In the genomic region with DNA sequence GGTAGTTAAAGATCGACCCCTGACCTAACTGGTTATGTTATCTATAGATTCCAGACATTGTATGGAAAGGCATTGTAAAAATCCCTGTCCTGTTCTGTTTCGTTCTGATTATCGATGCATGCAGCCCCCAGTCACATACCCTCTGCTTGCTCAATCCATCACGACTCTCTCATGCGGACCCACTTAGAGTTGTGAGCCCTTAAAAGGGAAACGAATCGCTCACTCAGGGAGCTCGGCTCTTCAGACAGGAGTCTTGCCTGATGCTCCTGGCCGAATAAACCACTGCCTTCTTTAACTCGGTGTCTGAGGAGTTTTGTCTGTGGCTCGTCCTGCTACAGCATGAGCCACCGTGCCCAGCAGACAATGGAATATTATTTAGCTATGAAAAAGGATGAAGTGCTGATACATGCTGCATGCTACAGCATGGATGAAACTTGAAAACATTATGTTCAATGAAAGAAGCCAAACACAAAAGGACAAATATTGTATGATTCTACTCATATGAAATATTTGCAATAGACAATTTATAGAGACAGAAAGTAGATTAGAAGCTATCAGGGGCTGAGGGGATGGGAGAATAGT, we compare ENCODE assay signal across 11 cellular contexts. TPM values are rescaled to one million over a fixed set of nuclear protein-coding genes. Genes with fewer than 3 reads are reported as not detected.
A peak's percentile ranks its signal among the peaks of the same experiment; 100 is the strongest.
DNase-seq lines count a peak whose midpoint lies in the region; ATAC-seq and TF ChIP-seq lines count a peak whose summit lies in the region.
"Had no signal": no experiment of that assay in that cellular context is flagged by ENCODE, and none has a peak within 500 bp of the region (broad histone marks: within the 10 kb centered on the region; RNA-seq: fewer than 3 reads in every experiment).

No MANE protein-coding gene starts in this region.

- H3K9me3 Mint-ChIP-seq in activated CD4-positive, alpha-beta T cell treated with anti-CD3 and anti-CD28 coated beads, Interleukin-2, amount 10 ng/mL, durations not matched to agents 7 days and 5 days, result no peaks in the 10 kb centered on the region
- no peaks in the 10 kb centered on the region for H3K9me3 Mint-ChIP-seq in T-cell
- H3K9me3 Mint-ChIP-seq in glutamatergic neuron (ENCODE audit: unreplicated experiment), result peaks cover 4% of the 10 kb centered on the region
- H3K9me3 Mint-ChIP-seq in stimulated activated naive CD8-positive, alpha-beta T cell treated with anti-CD3 and anti-CD28 coated beads, Interleukin-15, amount 100 ng/mL, for 72 hours, result no peaks in the 10 kb centered on the region

- no peak for ATAC-seq in T-cell (replicated peaks in 1 of 4)
- ATAC-seq in stimulated activated naive CD8-positive, alpha-beta T cell treated with anti-CD3 and anti-CD28 coated beads, Interleukin-15, amount 100 ng/mL, for 72 hours, result no peak

- H3K4me3 Mint-ChIP-seq in activated CD4-positive, alpha-beta T cell treated with anti-CD3 and anti-CD28 coated beads, Interleukin-2, amount 10 ng/mL, durations not matched to agents 7 days and 5 days, result peak overlapping the region; percentile 71
- H3K4me3 Mint-ChIP-seq in T-cell (peak overlapping the region; percentile 59 to 78 (median 78)), glutamatergic neuron (ENCODE audit: unreplicated experiment) (peak overlapping the region; percentile 63)
- peak overlapping the region; percentile 87 to 89 for H3K4me3 Mint-ChIP-seq in stimulated activated naive CD8-positive, alpha-beta T cell treated with anti-CD3 and anti-CD28 coated beads, Interleukin-15, amount 100 ng/mL, for 72 hours

- CTCF ChIA-PET in activated CD4-positive, alpha-beta T cell treated with anti-CD3 and anti-CD28 coated beads, Interleukin-2, amount 10 ng/mL, durations not matched to agents 7 days and 5 days (lab: Charles Lee), result interaction anchor here (0.6 to 9.1 kb wide), 35 partner anchors 9 to 274 kb away, joined by 3 to 89 read pairs (median 4); a partner anchor contains a TSS
- CTCF ChIA-PET in T-cell (lab: Charles Lee), result interaction anchor here (0.5 to 2.4 kb wide), 26 partner anchors 10 to 792 kb away, joined by 3 to 59 read pairs (median 4); a partner anchor contains a TSS

- H3K4me1 Mint-ChIP-seq in activated CD4-positive, alpha-beta T cell treated with anti-CD3 and anti-CD28 coated beads, Interleukin-2, amount 10 ng/mL, durations not matched to agents 7 days and 5 days, result peaks cover 12% of the 10 kb centered on the region
- peaks cover 12 to 13% (median 12%) of the 10 kb centered on the region in 3 donors for H3K4me1 Mint-ChIP-seq in T-cell
- peaks cover 1% of the 10 kb centered on the region for H3K4me1 Mint-ChIP-seq in glutamatergic neuron (ENCODE audit: low read depth, unreplicated experiment)
- H3K4me1 Mint-ChIP-seq in stimulated activated naive CD8-positive, alpha-beta T cell treated with anti-CD3 and anti-CD28 coated beads, Interleukin-15, amount 100 ng/mL, for 72 hours, result peaks cover 20% of the 10 kb centered on the region

- H3K27me3 Mint-ChIP-seq in activated CD4-positive, alpha-beta T cell treated with anti-CD3 and anti-CD28 coated beads, Interleukin-2, amount 10 ng/mL, durations not matched to agents 7 days and 5 days, result peaks cover 2% of the 10 kb centered on the region
- H3K27me3 Mint-ChIP-seq in T-cell, result peaks cover 0 to 7% of the 10 kb centered on the region in 2 donors
- H3K27me3 Mint-ChIP-seq in glutamatergic neuron (ENCODE audit: unreplicated experiment), result peaks cover 6% of the 10 kb centered on the region
- H3K27me3 Mint-ChIP-seq in stimulated activated naive CD8-positive, alpha-beta T cell treated with anti-CD3 and anti-CD28 coated beads, Interleukin-15, amount 100 ng/mL, for 72 hours, result peaks cover 7% of the 10 kb centered on the region

- no peaks in the 10 kb centered on the region for H3K36me3 Mint-ChIP-seq in activated CD4-positive, alpha-beta T cell treated with anti-CD3 and anti-CD28 coated beads, Interleukin-2, amount 10 ng/mL, durations not matched to agents 7 days and 5 days (ENCODE audit: low read depth)
- H3K36me3 Mint-ChIP-seq in T-cell (no peaks in the 10 kb centered on the region), glutamatergic neuron (ENCODE audit: unreplicated experiment) (no peaks in the 10 kb centered on the region)

- POLR2A ChIA-PET in activated CD4-positive, alpha-beta T cell treated with anti-CD3 and anti-CD28 coated beads, Interleukin-2, amount 10 ng/mL, durations not matched to agents 7 days and 5 days (lab: Charles Lee), result interaction anchor here (1.4 kb wide), 1 partner anchor 16 kb away, joined by 10 read pairs; a partner anchor contains a TSS
- POLR2A ChIA-PET in T-cell (lab: Charles Lee), result interaction anchor here in 1 of 2 donors (0.6 to 1.2 kb wide), 2 partner anchors 12 to 16 kb away, joined by 3 to 6 read pairs; a partner anchor contains a TSS

- no peak for DNase-seq in activated CD4-positive, alpha-beta T cell treated with anti-CD3 and anti-CD28 coated beads, Interleukin-2, amount 10 ng/mL, durations not matched to agents 7 days and 5 days
- no peak for DNase-seq in activated CD4-positive, alpha-beta T cell treated with anti-CD3 and anti-CD28 coated beads for 4 hours
- DNase-seq in T-cell (no peak), glutamatergic neuron (no peak), NOMO-1 treated with DMSO at 0.1 percent for 48 hours (lab: John Stamatoyannopoulos, UW; ENCODE audit: unreplicated experiment) (no peak), NCI-H1436 treated with DMSO at 0.1 percent for 48 hours (lab: John Stamatoyannopoulos, UW) (no peak)
- no peak for DNase-seq in stimulated activated naive CD8-positive, alpha-beta T cell treated with anti-CD3 and anti-CD28 coated beads, Interleukin-15, amount 100 ng/mL, for 72 hours
- no peak for DNase-seq in NK-92 treated with Interleukin-12 subunit alpha and Interleukin-12 subunit beta, amount 100 ng/mL, for 24 hours (lab: John Stamatoyannopoulos, UW)

- no peak for TF ChIP-seq CTCF in glutamatergic neuron (IDR thresholded peaks at IDR 0.05; ENCODE audit: partially characterized antibody, unreplicated experiment)

- H3K27ac Mint-ChIP-seq in activated CD4-positive, alpha-beta T cell treated with anti-CD3 and anti-CD28 coated beads, Interleukin-2, amount 10 ng/mL, durations not matched to agents 7 days and 5 days, result peak overlapping the region; percentile 71
- H3K27ac Mint-ChIP-seq in T-cell, result peak overlapping the region; percentile 91 to 93
- H3K27ac Mint-ChIP-seq in glutamatergic neuron (ENCODE audit: unreplicated experiment), result no peak overlapping the region
- peak overlapping the region; percentile 72 to 90 for H3K27ac Mint-ChIP-seq in stimulated activated naive CD8-positive, alpha-beta T cell treated with anti-CD3 and anti-CD28 coated beads, Interleukin-15, amount 100 ng/mL, for 72 hours

RNA-seq across cellular contexts. Expression of a gene that starts 12.0 kb away (rescaled TPM):
- total RNA-seq in activated CD4-positive, alpha-beta T cell treated with anti-CD3 and anti-CD28 coated beads, Interleukin-2, amount 10 ng/mL, durations not matched to agents 7 days and 5 days, result not detected
- total RNA-seq in T-cell, result 1 to 10 TPM in 1 of 5 donors, under 1 TPM in 1, not detected in 3; 0.63 to 1.4 TPM
- not detected for total RNA-seq in glutamatergic neuron (ENCODE audit: unreplicated experiment)
- total RNA-seq: fibroblast of villous mesenchyme; NCI-H460; T-helper 2 cell treated with Interferon-gamma antibody and Interleukin-4, amounts not matched to agents 100 ng/mL and 5 ng/mL, for 36 hours had no signal

RNA-seq across cellular contexts. Expression of a gene that starts 16.7 kb away (rescaled TPM):
- 10 to 100 TPM; 58.5 to 62.8 TPM for total RNA-seq in activated CD4-positive, alpha-beta T cell treated with anti-CD3 and anti-CD28 coated beads, Interleukin-2, amount 10 ng/mL, durations not matched to agents 7 days and 5 days
- 100 to 1,000 TPM in 2 of 5 donors, 10 to 100 TPM in 3; 83.8 to 105 (median 97.7) TPM for total RNA-seq in T-cell
- 104 TPM for total RNA-seq in glutamatergic neuron (ENCODE audit: unreplicated experiment)

RNA-seq across cellular contexts. Expression of a gene that starts 31.6 kb away (rescaled TPM):
- under 1 TPM in 1 of 2 experiments, not detected in 1; 0.30 TPM for total RNA-seq in activated CD4-positive, alpha-beta T cell treated with anti-CD3 and anti-CD28 coated beads, Interleukin-2, amount 10 ng/mL, durations not matched to agents 7 days and 5 days
- total RNA-seq in T-cell (under 1 TPM in 3 of 5 donors, not detected in 2; 0.47 to 0.73 (median 0.62) TPM), glutamatergic neuron (ENCODE audit: unreplicated experiment) (2.1 TPM)

RNA-seq across cellular contexts. Expression of a gene that starts 47.6 kb away (rescaled TPM):
- total RNA-seq in activated CD4-positive, alpha-beta T cell treated with anti-CD3 and anti-CD28 coated beads, Interleukin-2, amount 10 ng/mL, durations not matched to agents 7 days and 5 days, result 100 to 1,000 TPM; 184 to 187 TPM
- total RNA-seq in T-cell (100 to 1,000 TPM in 1 of 5 donors, 10 to 100 TPM in 4; 91.3 to 111 (median 93.6) TPM), glutamatergic neuron (ENCODE audit: unreplicated experiment) (12.7 TPM)
